Comparison of ENCODE assay signal across 1 cellular context in genomic region chr3:140727886-140728285, GRCh38.
A peak's percentile ranks its signal among the peaks of the same experiment; 100 is the strongest.
TF ChIP-seq lines count a peak whose summit lies in the region.

No MANE protein-coding gene starts in this region.

TF ChIP-seq in HepG2, 621 proteins besides CTCF, POLR2A, EP300 and RAD21 (continued from another document):
- TF ChIP-seq HMGA1 (CRISPR knock-in tag; conservative IDR thresholded peaks at IDR 0.05) (no peak), FOSL2 (CRISPR knock-in tag; IDR thresholded peaks at IDR 0.05) (peak; percentile 33), ZNF121 (CRISPR knock-in tag; IDR thresholded peaks at IDR 0.05) (no peak), ZNF850 (CRISPR knock-in tag; conservative IDR thresholded peaks at IDR 0.05) (no peak), DPF2 (CRISPR knock-in tag; IDR thresholded peaks at IDR 0.05; ENCODE audit: borderline replicate concordance, low read depth) (no peak), ZBTB14 (CRISPR knock-in tag; IDR thresholded peaks at IDR 0.05) (no peak), ZNF605 (CRISPR knock-in tag; IDR thresholded peaks at IDR 0.05) (no peak)
